35 cellular contexts compared by ENCODE assay signal in genomic region chr2:118861242-118861641, GRCh38. TPM values are rescaled to one million over a fixed set of nuclear protein-coding genes. Genes with fewer than 3 reads are reported as not detected.
"Had no signal": no experiment of that assay in that cellular context is flagged by ENCODE, and none has a peak within 500 bp of the region (broad histone marks: within the 10 kb centered on the region; RNA-seq: fewer than 3 reads in every experiment).

No MANE protein-coding gene starts in this region.

- H3K4me3 Mint-ChIP-seq: activated CD4-positive, alpha-beta memory T cell treated with anti-CD3 and anti-CD28 coated beads for 36 hours; activated CD4-positive, alpha-beta T cell treated with anti-CD3 and anti-CD28 coated beads for 36 hours; activated CD4-positive, alpha-beta T cell treated with anti-CD3 and anti-CD28 coated beads, Interleukin-2, amount 10 ng/mL, durations not matched to agents 24 days and 14 days; activated CD8-positive, alpha-beta memory T cell treated with anti-CD3 and anti-CD28 coated beads, Interleukin-2, amount 10 ng/mL, durations not matched to agents 7 days and 5 days; activated CD8-positive, alpha-beta T cell treated with anti-CD3 and anti-CD28 coated beads, Interleukin-2, amount 10 ng/mL, durations not matched to agents 7 days and 5 days; activated naive CD4-positive, alpha-beta T cell treated with anti-CD3 and anti-CD28 coated beads, Interleukin-2, amount 10 ng/mL, durations not matched to agents 7 days and 5 days; activated naive CD8-positive, alpha-beta T cell treated with anti-CD3 and anti-CD28 coated beads, Interleukin-2, amount 10 ng/mL, durations not matched to agents 7 days and 5 days; activated T-helper 1 cell treated with anti-CD3 and anti-CD28 coated beads, Interleukin-12 subunit alpha, Interleukin-12 subunit beta, Interleukin-2, Interleukin-4 antibody, amounts not matched to agents 30 ng/mL and 10 ng/mL and 1 ng/mL, durations not matched to agents 14 hours and 24 hours and 36 hours; effector memory CD8-positive, alpha-beta T cell had no signal

- H3K27ac Mint-ChIP-seq: activated CD4-positive, alpha-beta memory T cell treated with anti-CD3 and anti-CD28 coated beads for 36 hours; activated CD4-positive, alpha-beta T cell treated with anti-CD3 and anti-CD28 coated beads for 36 hours; activated CD4-positive, alpha-beta T cell treated with anti-CD3 and anti-CD28 coated beads, Interleukin-2, amount 10 ng/mL, durations not matched to agents 24 days and 14 days; activated CD8-positive, alpha-beta memory T cell treated with anti-CD3 and anti-CD28 coated beads, Interleukin-2, amount 10 ng/mL, durations not matched to agents 7 days and 5 days; activated CD8-positive, alpha-beta T cell treated with anti-CD3 and anti-CD28 coated beads, Interleukin-2, amount 10 ng/mL, durations not matched to agents 7 days and 5 days; activated naive CD4-positive, alpha-beta T cell treated with anti-CD3 and anti-CD28 coated beads, Interleukin-2, amount 10 ng/mL, durations not matched to agents 7 days and 5 days; activated naive CD4-positive, alpha-beta T cell treated with anti-CD3 and anti-CD28 coated beads, Interleukin-2, amount 50 U/mL, for 72 hours; activated naive CD8-positive, alpha-beta T cell treated with anti-CD3 and anti-CD28 coated beads, Interleukin-2, amount 10 ng/mL, durations not matched to agents 7 days and 5 days; activated T-helper 1 cell treated with anti-CD3 and anti-CD28 coated beads, Interleukin-12 subunit alpha, Interleukin-12 subunit beta, Interleukin-2, Interleukin-4 antibody, amounts not matched to agents 30 ng/mL and 10 ng/mL and 1 ng/mL, durations not matched to agents 14 hours and 24 hours and 36 hours; activated T-helper 2 cell treated with anti-CD3 and anti-CD28 coated beads, Interferon-gamma antibody, Interleukin-2, Interleukin-4, amounts not matched to agents 10 μg/mL and 5 μg/mL and 100 μg/mL, durations not matched to agents 14 hours and 24 hours and 36 hours; effector memory CD8-positive, alpha-beta T cell had no signal

- H3K27ac ChIP-seq: brain microvascular endothelial cell, epithelial cell of prostate, esophagus squamous epithelium, gastroesophageal sphincter had no signal

- ATAC-seq: activated CD4-positive, alpha-beta T cell treated with anti-CD3 and anti-CD28 coated beads for 36 hours; activated CD8-positive, alpha-beta memory T cell treated with anti-CD3 and anti-CD28 coated beads, Interleukin-2, amount 10 ng/mL, durations not matched to agents 7 days and 5 days; activated CD8-positive, alpha-beta T cell treated with anti-CD3 and anti-CD28 coated beads, Interleukin-2, amount 10 ng/mL, durations not matched to agents 7 days and 5 days; activated naive CD4-positive, alpha-beta T cell treated with anti-CD3 and anti-CD28 coated beads, Interleukin-2, amount 50 U/mL, for 72 hours; effector memory CD8-positive, alpha-beta T cell; gastroesophageal sphincter had no signal

- H3K9me3 Mint-ChIP-seq: activated CD4-positive, alpha-beta memory T cell treated with anti-CD3 and anti-CD28 coated beads for 36 hours; activated CD4-positive, alpha-beta T cell treated with anti-CD3 and anti-CD28 coated beads, Interleukin-2, amount 10 ng/mL, durations not matched to agents 24 days and 14 days; activated naive CD4-positive, alpha-beta T cell treated with anti-CD3 and anti-CD28 coated beads, Interleukin-2, amount 10 ng/mL, durations not matched to agents 7 days and 5 days; activated naive CD4-positive, alpha-beta T cell treated with anti-CD3 and anti-CD28 coated beads, Interleukin-2, amount 50 U/mL, for 72 hours; activated naive CD8-positive, alpha-beta T cell treated with anti-CD3 and anti-CD28 coated beads, Interleukin-2, amount 10 ng/mL, durations not matched to agents 7 days and 5 days; activated T-helper 1 cell treated with anti-CD3 and anti-CD28 coated beads, Interleukin-12 subunit alpha, Interleukin-12 subunit beta, Interleukin-2, Interleukin-4 antibody, amounts not matched to agents 30 ng/mL and 10 ng/mL and 1 ng/mL, durations not matched to agents 14 hours and 24 hours and 36 hours; activated T-helper 2 cell treated with anti-CD3 and anti-CD28 coated beads, Interferon-gamma antibody, Interleukin-2, Interleukin-4, amounts not matched to agents 10 μg/mL and 5 μg/mL and 100 μg/mL, durations not matched to agents 14 hours and 24 hours and 36 hours; effector memory CD8-positive, alpha-beta T cell had no signal

- H3K4me3 ChIP-seq: esophagus squamous epithelium, gastroesophageal sphincter had no signal

- H3K36me3 Mint-ChIP-seq: activated CD4-positive, alpha-beta memory T cell treated with anti-CD3 and anti-CD28 coated beads for 36 hours; activated naive CD4-positive, alpha-beta T cell treated with anti-CD3 and anti-CD28 coated beads, Interleukin-2, amount 50 U/mL, for 72 hours; activated naive CD8-positive, alpha-beta T cell treated with anti-CD3 and anti-CD28 coated beads, Interleukin-2, amount 10 ng/mL, durations not matched to agents 7 days and 5 days had no signal

- DNase-seq: activated CD4-positive, alpha-beta memory T cell treated with anti-CD3 and anti-CD28 coated beads for 36 hours; activated CD4-positive, alpha-beta T cell treated with anti-CD3 and anti-CD28 coated beads for 36 hours; activated CD4-positive, alpha-beta T cell treated with anti-CD3 and anti-CD28 coated beads, Interleukin-2, amount 10 ng/mL, durations not matched to agents 24 days and 14 days; activated CD4-positive, CD25-positive, alpha-beta regulatory T cell; activated CD4-positive, CD25-positive, alpha-beta regulatory T cell treated with anti-CD3 and anti-CD28 coated beads, Interleukin-2, amount 50 U/mL, for 72 hours; activated CD8-positive, alpha-beta memory T cell treated with anti-CD3 and anti-CD28 coated beads, Interleukin-2, amount 10 ng/mL, durations not matched to agents 7 days and 5 days; activated CD8-positive, alpha-beta memory T cell treated with anti-CD3 and anti-CD28 coated beads, Interleukin-2, amount 50 U/mL, for 4 hours; activated CD8-positive, alpha-beta T cell treated with anti-CD3 and anti-CD28 coated beads, Interleukin-2, amount 10 ng/mL, durations not matched to agents 7 days and 5 days; activated effector memory CD4-positive, alpha-beta T cell treated with anti-CD3 and anti-CD28 coated beads, Interleukin-2, amount 50 U/mL, for 16 hours; activated naive CD4-positive, alpha-beta T cell treated with anti-CD3 and anti-CD28 coated beads, Interleukin-2, amount 10 ng/mL, durations not matched to agents 7 days and 5 days; activated naive CD8-positive, alpha-beta T cell treated with anti-CD3 and anti-CD28 coated beads, Interleukin-2, amount 10 ng/mL, durations not matched to agents 7 days and 5 days; activated T-cell treated with anti-CD3 and anti-CD28 coated beads, Interleukin-2, amount 50 U/mL, for 1 hour; activated T-cell treated with anti-CD3 and anti-CD28 coated beads, Interleukin-2, amount 50 U/mL, for 48 hours; brain microvascular endothelial cell; caudate nucleus; cortex of kidney; dermis blood vessel endothelial cell; effector CD4-positive, alpha-beta T cell; effector memory CD8-positive, alpha-beta T cell; esophagus squamous epithelium; foreskin melanocyte; T-helper 2 cell had no signal

- H3K36me3 ChIP-seq: brain microvascular endothelial cell, esophagus squamous epithelium, gastroesophageal sphincter had no signal

- H3K9me3 ChIP-seq: esophagus squamous epithelium, gastroesophageal sphincter had no signal

RNA-seq across cellular contexts. Expression of gene EN1, which starts 13.8 kb away (rescaled TPM):
- total RNA-seq: activated CD4-positive, alpha-beta memory T cell treated with anti-CD3 and anti-CD28 coated beads for 36 hours; activated CD4-positive, alpha-beta T cell treated with anti-CD3 and anti-CD28 coated beads for 36 hours; activated CD4-positive, alpha-beta T cell treated with anti-CD3 and anti-CD28 coated beads, Interleukin-2, amount 10 ng/mL, durations not matched to agents 24 days and 14 days; activated CD8-positive, alpha-beta memory T cell treated with anti-CD3 and anti-CD28 coated beads for 36 hours; activated CD8-positive, alpha-beta memory T cell treated with anti-CD3 and anti-CD28 coated beads, Interleukin-2, amount 10 ng/mL, durations not matched to agents 7 days and 5 days; activated CD8-positive, alpha-beta T cell treated with anti-CD3 and anti-CD28 coated beads, Interleukin-2, amount 10 ng/mL, durations not matched to agents 7 days and 5 days; activated naive CD4-positive, alpha-beta T cell treated with anti-CD3 and anti-CD28 coated beads, Interleukin-2, amount 50 U/mL, for 72 hours; activated naive CD8-positive, alpha-beta T cell treated with anti-CD3 and anti-CD28 coated beads, Interleukin-2, amount 10 ng/mL, durations not matched to agents 7 days and 5 days; activated T-helper 1 cell treated with anti-CD3 and anti-CD28 coated beads, Interleukin-12 subunit alpha, Interleukin-12 subunit beta, Interleukin-2, Interleukin-4 antibody, amounts not matched to agents 30 ng/mL and 10 ng/mL and 1 ng/mL, durations not matched to agents 14 hours and 24 hours and 36 hours; activated T-helper 2 cell treated with anti-CD3 and anti-CD28 coated beads, Interferon-gamma antibody, Interleukin-2, Interleukin-4, amounts not matched to agents 10 μg/mL and 5 μg/mL and 100 μg/mL, durations not matched to agents 14 hours and 24 hours and 36 hours; chondrocyte; dermis blood vessel endothelial cell; endothelial cell of umbilical vein; esophagus squamous epithelium; fibroblast of lung; fibroblast of villous mesenchyme; glomerular endothelial cell; T-helper 1 cell treated with Interleukin-12 subunit alpha and Interleukin-12 subunit beta and Interleukin-4 antibody, amounts not matched to agents 30 ng/mL and 1 ng/mL, for 36 hours had no signal
- polyA plus RNA-seq: endothelial cell of umbilical vein, esophagus, fibroblast of lung had no signal
